24 cellular contexts compared by ENCODE assay signal in genomic region chr5:115639377-115639776, GRCh38.
"Had no signal": no experiment of that assay in that cellular context is flagged by ENCODE, and none has a peak within 500 bp of the region (broad histone marks: within the 10 kb centered on the region; RNA-seq: fewer than 3 reads in every experiment).

No MANE protein-coding gene starts in this region.

- H3K4me3 ChIP-seq: heart right ventricle, lower lobe of right lung, prostate gland, upper lobe of left lung had no signal

- DNase-seq: activated CD4-positive, alpha-beta T cell treated with anti-CD3 and anti-CD28 coated beads for 36 hours; activated CD4-positive, alpha-beta T cell treated with anti-CD3 and anti-CD28 coated beads, Interleukin-2, amount 50 U/mL, for 4 hours; activated effector memory CD4-positive, alpha-beta T cell treated with anti-CD3 and anti-CD28 coated beads, Interleukin-2, amount 50 U/mL, for 16 hours; activated naive CD4-positive, alpha-beta T cell treated with anti-CD3 and anti-CD28 coated beads, Interleukin-2, amount 50 U/mL, for 16 hours; activated T-cell treated with anti-CD3 and anti-CD28 coated beads, Interleukin-2, amount 50 U/mL, for 48 hours; anterior cingulate cortex; brain microvascular endothelial cell; caudate nucleus; effector CD4-positive, alpha-beta T cell; heart right ventricle; islet precursor cell; left colon; lower lobe of right lung; mesendoderm; naive B cell; right cardiac atrium; stimulated activated CD4-positive, alpha-beta T cell treated with anti-CD3 and anti-CD28 coated beads, Interleukin-12 subunit alpha, Interleukin-12 subunit beta, amount 100 ng/mL, for 4 hours; stimulated activated CD4-positive, alpha-beta T cell treated with anti-CD3 and anti-CD28 coated beads, Interleukin-4, amount 100 ng/mL, for 4 hours; stimulated activated naive CD8-positive, alpha-beta T cell treated with anti-CD3 and anti-CD28 coated beads, Interleukin-15, Interleukin-2, amounts not matched to agents 100 U/mL and 50 U/mL, for 24 hours; T1000; upper lobe of left lung had no signal

- FAIRE-seq: endometrium had no signal

- ATAC-seq: activated CD4-positive, alpha-beta T cell treated with anti-CD3 and anti-CD28 coated beads for 36 hours; heart right ventricle; left colon; lower lobe of right lung; right cardiac atrium; stimulated activated naive CD8-positive, alpha-beta T cell treated with anti-CD3 and anti-CD28 coated beads, Interleukin-15, Interleukin-2, amounts not matched to agents 100 U/mL and 50 U/mL, for 24 hours; WTC11 had no signal

- H3K27me3 ChIP-seq: brain microvascular endothelial cell, upper lobe of left lung had no signal

- H3K4me1 ChIP-seq: prostate gland had no signal

- H3K27ac ChIP-seq: brain microvascular endothelial cell, heart right ventricle, lower lobe of right lung, prostate gland, upper lobe of left lung had no signal

- H3K36me3 ChIP-seq: brain microvascular endothelial cell, heart right ventricle, lower lobe of right lung, prostate gland, upper lobe of left lung had no signal

- H3K9me3 ChIP-seq: heart right ventricle, lower lobe of right lung, prostate gland, upper lobe of left lung had no signal
